Comparison of ENCODE assay signal across 1 cellular context in the genomic region with DNA sequence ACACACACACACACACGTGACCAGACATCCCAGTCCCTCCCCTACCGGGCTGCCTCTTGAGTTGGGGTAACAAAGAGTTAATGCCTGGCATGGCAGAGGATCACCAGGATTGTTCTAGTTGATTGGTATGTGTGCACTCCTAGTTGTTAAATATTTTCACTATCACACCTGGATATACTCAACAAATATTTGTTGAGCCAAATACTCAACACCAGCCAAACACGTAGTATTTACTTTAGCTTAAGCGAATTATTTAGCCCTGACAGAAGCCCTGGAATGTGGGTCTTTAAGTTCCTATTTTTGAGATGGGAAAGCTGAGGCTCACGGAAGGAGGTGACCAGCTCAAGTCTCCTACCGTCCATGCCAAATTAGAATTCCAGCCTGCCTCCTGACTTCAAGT.
TF ChIP-seq lines count a peak whose summit lies in the region.

No MANE protein-coding gene starts in this region.

TF ChIP-seq in HepG2, 621 proteins besides CTCF, POLR2A, EP300 and RAD21 (continued from another document):
- no peak for TF ChIP-seq GMEB2 (CRISPR knock-in tag; IDR thresholded peaks at IDR 0.05; ENCODE audit: low read depth)
- TF ChIP-seq, protein P1, sequence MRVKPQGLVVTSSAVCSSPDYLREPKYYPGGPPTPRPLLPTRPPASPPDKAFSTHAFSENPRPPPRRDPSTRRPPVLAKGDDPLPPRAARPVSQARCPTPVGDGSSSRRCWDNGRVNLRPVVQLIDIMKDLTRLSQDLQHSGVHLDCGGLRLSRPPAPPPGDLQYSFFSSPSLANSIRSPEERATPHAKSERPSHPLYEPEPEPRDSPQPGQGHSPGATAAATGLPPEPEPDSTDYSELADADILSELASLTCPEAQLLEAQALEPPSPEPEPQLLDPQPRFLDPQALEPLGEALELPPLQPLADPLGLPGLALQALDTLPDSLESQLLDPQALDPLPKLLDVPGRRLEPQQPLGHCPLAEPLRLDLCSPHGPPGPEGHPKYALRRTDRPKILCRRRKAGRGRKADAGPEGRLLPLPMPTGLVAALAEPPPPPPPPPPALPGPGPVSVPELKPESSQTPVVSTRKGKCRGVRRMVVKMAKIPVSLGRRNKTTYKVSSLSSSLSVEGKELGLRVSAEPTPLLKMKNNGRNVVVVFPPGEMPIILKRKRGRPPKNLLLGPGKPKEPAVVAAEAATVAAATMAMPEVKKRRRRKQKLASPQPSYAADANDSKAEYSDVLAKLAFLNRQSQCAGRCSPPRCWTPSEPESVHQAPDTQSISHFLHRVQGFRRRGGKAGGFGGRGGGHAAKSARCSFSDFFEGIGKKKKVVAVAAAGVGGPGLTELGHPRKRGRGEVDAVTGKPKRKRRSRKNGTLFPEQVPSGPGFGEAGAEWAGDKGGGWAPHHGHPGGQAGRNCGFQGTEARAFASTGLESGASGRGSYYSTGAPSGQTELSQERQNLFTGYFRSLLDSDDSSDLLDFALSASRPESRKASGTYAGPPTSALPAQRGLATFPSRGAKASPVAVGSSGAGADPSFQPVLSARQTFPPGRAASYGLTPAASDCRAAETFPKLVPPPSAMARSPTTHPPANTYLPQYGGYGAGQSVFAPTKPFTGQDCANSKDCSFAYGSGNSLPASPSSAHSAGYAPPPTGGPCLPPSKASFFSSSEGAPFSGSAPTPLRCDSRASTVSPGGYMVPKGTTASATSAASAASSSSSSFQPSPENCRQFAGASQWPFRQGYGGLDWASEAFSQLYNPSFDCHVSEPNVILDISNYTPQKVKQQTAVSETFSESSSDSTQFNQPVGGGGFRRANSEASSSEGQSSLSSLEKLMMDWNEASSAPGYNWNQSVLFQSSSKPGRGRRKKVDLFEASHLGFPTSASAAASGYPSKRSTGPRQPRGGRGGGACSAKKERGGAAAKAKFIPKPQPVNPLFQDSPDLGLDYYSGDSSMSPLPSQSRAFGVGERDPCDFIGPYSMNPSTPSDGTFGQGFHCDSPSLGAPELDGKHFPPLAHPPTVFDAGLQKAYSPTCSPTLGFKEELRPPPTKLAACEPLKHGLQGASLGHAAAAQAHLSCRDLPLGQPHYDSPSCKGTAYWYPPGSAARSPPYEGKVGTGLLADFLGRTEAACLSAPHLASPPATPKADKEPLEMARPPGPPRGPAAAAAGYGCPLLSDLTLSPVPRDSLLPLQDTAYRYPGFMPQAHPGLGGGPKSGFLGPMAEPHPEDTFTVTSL (CRISPR knock-in tag; IDR thresholded peaks at IDR 0.05; ENCODE audit: borderline replicate concordance) = no peak
- peak; percentile 52 for TF ChIP-seq SP5 (CRISPR knock-in tag; IDR thresholded peaks at IDR 0.05; ENCODE audit: borderline replicate concordance, low read depth)
- TF ChIP-seq SAP130 (CRISPR knock-in tag; IDR thresholded peaks at IDR 0.05; ENCODE audit: low read depth) = no peak
- TF ChIP-seq NR2F6 (IDR thresholded peaks at IDR 0.05) = peak; percentile 41; the same call in 1 of the 2 replicates
- no peak for TF ChIP-seq NR2F6 (CRISPR knock-in tag; IDR thresholded peaks at IDR 0.05)
- TF ChIP-seq NFE2L2 (IDR thresholded peaks at IDR 0.05; ENCODE audit: low read length) = no peak
- TF ChIP-seq ZBTB38 (CRISPR knock-in tag; IDR thresholded peaks at IDR 0.05) = no peak
- no peak for TF ChIP-seq PCBP2 (optimal IDR thresholded peaks at IDR 0.05; ENCODE audit: low read depth, low read length, poor library complexity, severe bottlenecking)
- TF ChIP-seq TBX2 (CRISPR knock-in tag; IDR thresholded peaks at IDR 0.05; ENCODE audit: borderline replicate concordance) = peak; percentile 95
- TF ChIP-seq TARDBP (CRISPR knock-in tag; IDR thresholded peaks at IDR 0.05) = no peak
- TF ChIP-seq SOX6 (IDR thresholded peaks at IDR 0.05) = no peak
- TF ChIP-seq SOX6 (CRISPR knock-in tag; IDR thresholded peaks at IDR 0.05) = no peak
- no peak; the same call in 1 of the 2 replicates for TF ChIP-seq FOXO1 (CRISPR knock-in tag; IDR thresholded peaks at IDR 0.05)
- no peak for TF ChIP-seq HOXD1 (CRISPR knock-in tag; IDR thresholded peaks at IDR 0.05)
- TF ChIP-seq ETS1 (CRISPR knock-in tag; IDR thresholded peaks at IDR 0.05) = no peak
- no peak for TF ChIP-seq ZNF20 (CRISPR knock-in tag; IDR thresholded peaks at IDR 0.05)
- 0 out of 2 replicates have a peak, but pooled peaks have one; percentile 41 for TF ChIP-seq HMG20B (CRISPR knock-in tag; conservative IDR thresholded peaks at IDR 0.05)
- peak; percentile 72 for TF ChIP-seq ZNF629 (CRISPR knock-in tag; conservative IDR thresholded peaks at IDR 0.05)
- peak; percentile 41; the same call in 1 of the 2 replicates for TF ChIP-seq MAX (IDR thresholded peaks at IDR 0.05)
- TF ChIP-seq ZNF337 (CRISPR knock-in tag; IDR thresholded peaks at IDR 0.05; ENCODE audit: borderline replicate concordance, low read depth) = no peak
- TF ChIP-seq NFE2 (CRISPR knock-in tag; IDR thresholded peaks at IDR 0.05) = no peak
- TF ChIP-seq NFIC (IDR thresholded peaks at IDR 0.05; ENCODE audit: low read length) = peak; percentile 86
- TF ChIP-seq ZNF17 (CRISPR knock-in tag; IDR thresholded peaks at IDR 0.05) = no peak
- TF ChIP-seq, protein P2, sequence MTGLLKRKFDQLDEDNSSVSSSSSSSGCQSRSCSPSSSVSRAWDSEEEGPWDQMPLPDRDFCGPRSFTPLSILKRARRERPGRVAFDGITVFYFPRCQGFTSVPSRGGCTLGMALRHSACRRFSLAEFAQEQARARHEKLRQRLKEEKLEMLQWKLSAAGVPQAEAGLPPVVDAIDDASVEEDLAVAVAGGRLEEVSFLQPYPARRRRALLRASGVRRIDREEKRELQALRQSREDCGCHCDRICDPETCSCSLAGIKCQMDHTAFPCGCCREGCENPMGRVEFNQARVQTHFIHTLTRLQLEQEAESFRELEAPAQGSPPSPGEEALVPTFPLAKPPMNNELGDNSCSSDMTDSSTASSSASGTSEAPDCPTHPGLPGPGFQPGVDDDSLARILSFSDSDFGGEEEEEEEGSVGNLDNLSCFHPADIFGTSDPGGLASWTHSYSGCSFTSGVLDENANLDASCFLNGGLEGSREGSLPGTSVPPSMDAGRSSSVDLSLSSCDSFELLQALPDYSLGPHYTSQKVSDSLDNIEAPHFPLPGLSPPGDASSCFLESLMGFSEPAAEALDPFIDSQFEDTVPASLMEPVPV (CRISPR knock-in tag; IDR thresholded peaks at IDR 0.05) = no peak
- 0 out of 2 replicates have a peak, but pooled peaks have one; percentile 16 for TF ChIP-seq BCL6 (CRISPR knock-in tag; IDR thresholded peaks at IDR 0.05)
- TF ChIP-seq SIX1 (CRISPR knock-in tag; IDR thresholded peaks at IDR 0.05; ENCODE audit: borderline replicate concordance) = 0 out of 2 replicates have a peak, but pooled peaks have one; percentile 28
- no peak for TF ChIP-seq SMARCE1 (IDR thresholded peaks at IDR 0.05; ENCODE audit: borderline replicate concordance)
- no peak for TF ChIP-seq RXRA (CRISPR knock-in tag; IDR thresholded peaks at IDR 0.05)
- no peak for TF ChIP-seq FOXA1 (IDR thresholded peaks at IDR 0.05)
- TF ChIP-seq FOXA1 (CRISPR knock-in tag; IDR thresholded peaks at IDR 0.05) = peak; percentile 67
- peak; percentile 49 for TF ChIP-seq ZFP36 (IDR thresholded peaks at IDR 0.05; ENCODE audit: borderline replicate concordance, low read depth, low read length, partially characterized antibody)
- no peak for TF ChIP-seq HES4 (CRISPR knock-in tag; IDR thresholded peaks at IDR 0.05; ENCODE audit: borderline replicate concordance)
- TF ChIP-seq ARID5B (CRISPR knock-in tag; IDR thresholded peaks at IDR 0.05) = peak; percentile 34; the same call in 1 of the 2 replicates
- peak; percentile 57; the same call in 1 of the 2 replicates for TF ChIP-seq HDAC2 (CRISPR knock-in tag; IDR thresholded peaks at IDR 0.05)
- peak; percentile 96 for TF ChIP-seq HHEX (CRISPR knock-in tag; IDR thresholded peaks at IDR 0.05)
- no peak for TF ChIP-seq ZNF598 (CRISPR knock-in tag; IDR thresholded peaks at IDR 0.05; ENCODE audit: borderline replicate concordance)
